Comparison of ENCODE assay signal across 12 cellular contexts in genomic region chr7:130341882-130342281, GRCh38. TPM values are rescaled to one million over a fixed set of nuclear protein-coding genes. Genes with fewer than 3 reads are reported as not detected.
"Had no signal": no experiment of that assay in that cellular context is flagged by ENCODE, and none has a peak within 500 bp of the region (broad histone marks: within the 10 kb centered on the region; RNA-seq: fewer than 3 reads in every experiment).

No MANE protein-coding gene starts in this region.

- H2AFZ ChIP-seq: GM23248, GM23338 had no signal

- H3K4me3 Mint-ChIP-seq: GM23338, H9, HFFc6 had no signal

- H3K27ac ChIP-seq: GM23248 had no signal

- H3K9me3 ChIP-seq: HAP-1 had no signal

- H3K36me3 ChIP-seq: HAP-1 had no signal

- FAIRE-seq: H1, H54 had no signal

- H3K9ac ChIP-seq: GM23248 had no signal

- H3K4me3 ChIP-seq: GM23248, GM23338, HAP-1 had no signal

- H3K4me2 ChIP-seq: GM23338 had no signal

- H3K27ac Mint-ChIP-seq: GM23338, H9, HFFc6 had no signal

- H3K9me3 Mint-ChIP-seq: GM23338, H9, HFFc6 had no signal

- ATAC-seq: GM23338, HCT116 had no signal

- DNase-seq: GM23248, GOT3, H7, H9, HCEC 1CT, HFFc6 had no signal

RNA-seq across cellular contexts. Expression of gene CPA5, which starts 2.7 kb away (rescaled TPM):
- total RNA-seq: GM23248, GM23338, H1, H4, H9, HFFc6 had no signal
- polyA plus RNA-seq: GM23338 had no signal

RNA-seq across cellular contexts. Expression of gene CPA1, which starts 38.4 kb away (rescaled TPM):
- total RNA-seq: GM23248, GM23338, H1, H4, H9, HFFc6 had no signal
- polyA plus RNA-seq: GM23248, GM23338, H1 had no signal

RNA-seq across cellular contexts. Expression of gene CPA4, which starts 48.9 kb away (rescaled TPM):
- total RNA-seq: GM23338, H1, H7, H9 had no signal
- polyA plus RNA-seq: GM23338 had no signal
